In the genomic region with DNA sequence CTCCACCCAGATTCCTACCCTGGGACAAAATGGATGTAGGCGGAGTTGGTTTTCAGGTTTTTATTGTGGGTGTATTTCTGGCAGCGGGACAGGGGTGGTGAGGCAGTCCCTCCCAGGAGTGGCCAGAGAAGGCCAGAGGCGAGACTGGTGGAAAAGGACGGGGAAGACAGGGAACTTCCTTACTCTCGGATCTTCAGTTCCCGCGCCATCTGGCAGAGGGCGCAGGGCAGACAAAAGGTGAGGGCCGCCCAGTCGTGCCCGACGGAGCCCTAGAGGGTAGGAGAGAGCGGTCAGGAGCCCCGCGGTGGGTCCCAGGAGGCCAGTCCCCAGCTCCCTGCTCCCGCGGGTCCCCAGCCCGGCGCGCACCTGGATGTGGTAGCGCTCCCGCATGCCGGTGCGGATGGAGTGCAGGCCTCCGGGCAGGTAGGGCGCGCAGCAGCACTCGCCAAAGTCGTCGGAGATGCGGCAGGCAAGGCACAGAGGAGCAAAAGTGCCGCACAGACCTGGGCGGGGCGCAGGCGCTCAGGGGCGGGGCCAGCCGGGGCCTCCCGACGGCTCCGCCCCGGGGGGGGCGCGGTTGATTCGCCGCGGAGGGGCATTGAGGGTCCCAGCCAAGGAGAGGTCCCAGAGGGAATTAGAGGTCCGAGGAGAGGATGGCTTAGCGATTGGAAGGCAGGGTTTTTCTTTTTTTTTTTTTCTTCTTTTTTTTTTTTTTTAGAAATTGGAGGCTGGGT, we compare ENCODE assay signal across 7 cellular contexts. TPM values are rescaled to one million over a fixed set of nuclear protein-coding genes. Genes with fewer than 3 reads are reported as not detected.
DNase-seq lines count a peak whose midpoint lies in the region; ATAC-seq, FAIRE-seq and TF ChIP-seq lines count a peak whose summit lies in the region.

No MANE protein-coding gene starts in this region.

- DNase-seq in GM13977 (ENCODE audit: low spot score), result peak; percentile 83
- DNase-seq in NCI-H1417 treated with DMSO at 0.1 percent for 48 hours (lab: John Stamatoyannopoulos, UW), result peak; percentile 19
- DNase-seq in T-helper 2 cell treated with Interferon-gamma antibody and Interleukin-4, amounts not matched to agents 5 μg/mL and 100 μg/mL, for 36 hours (ENCODE audit: low spot score), result peak; percentile 58
- DNase-seq in astrocyte of the cerebellum (ENCODE audit: low read depth), result no peak
- peak; percentile 77 for DNase-seq in small intestine

- peaks cover 34% of the 10 kb centered on the region for H3K27me3 Mint-ChIP-seq in T-helper 2 cell treated with Interferon-gamma antibody and Interleukin-4, amounts not matched to agents 5 μg/mL and 100 μg/mL, for 36 hours (ENCODE audit: low read depth)

- no peak for FAIRE-seq in small intestine (lab: Jason Lieb, UNC)

- H3K27ac ChIP-seq in small intestine (ENCODE audit: low read depth in 1 of 2, low read length in 1 of 2), result peak overlapping the region; percentile 30 to 42

- in situ Hi-C loops in GM13977 (cut with MboI; ENCODE audit: low pct_unique_long_range_greater_than_20kb, low sequenced_read_pairs, unreplicated experiment), result no loop called here
- in situ Hi-C loops in astrocyte of the cerebellum (cut with HindIII; ENCODE audit: low sequenced_read_pairs), result no loop called here

- no peak for ATAC-seq in HG03442 (IDR thresholded peaks at IDR 0.05; ENCODE audit: unreplicated experiment)

- WGBS in small intestine, 3 donors, result 2% methylated on average over 45 to 48 of the region's 48 CpGs

- H3K36me3 ChIP-seq in small intestine (ENCODE audit: control insufficient read depth in 2 of 2, insufficient read depth in 2 of 2, low read length in 2 of 2), result no peaks in the 10 kb centered on the region

- no peaks in the 10 kb centered on the region for H3K9me3 Mint-ChIP-seq in T-helper 2 cell treated with Interferon-gamma antibody and Interleukin-4, amounts not matched to agents 5 μg/mL and 100 μg/mL, for 36 hours

- no peaks in the 10 kb centered on the region for H3K36me3 Mint-ChIP-seq in T-helper 2 cell treated with Interferon-gamma antibody and Interleukin-4, amounts not matched to agents 5 μg/mL and 100 μg/mL, for 36 hours (ENCODE audit: low read depth)

- no peaks in the 10 kb centered on the region for H3K27me3 ChIP-seq in small intestine (ENCODE audit: control insufficient read depth in 2 of 2, insufficient read depth in 2 of 2, low read length in 2 of 2)

- H3K4me3 Mint-ChIP-seq in T-helper 2 cell treated with Interferon-gamma antibody and Interleukin-4, amounts not matched to agents 5 μg/mL and 100 μg/mL, for 36 hours, result peak overlapping the region; percentile 57

- H3K9me3 ChIP-seq in small intestine (ENCODE audit: control insufficient read depth, low read depth), result no peaks in the 10 kb centered on the region

- peak overlapping the region; percentile 31 for H3K4me3 ChIP-seq in astrocyte of the cerebellum (ENCODE audit: low read depth, low read length)
- H3K4me3 ChIP-seq in iPS-11a (ENCODE audit: low read depth, low read length), result peak overlapping the region; percentile 59
- H3K4me3 ChIP-seq in small intestine (ENCODE audit: low read depth in 1 of 2, low read length in 2 of 2), result peak overlapping the region in 1 of 2 donors; percentile 42

- peaks cover 4% of the 10 kb centered on the region for H3K4me1 Mint-ChIP-seq in T-helper 2 cell treated with Interferon-gamma antibody and Interleukin-4, amounts not matched to agents 5 μg/mL and 100 μg/mL, for 36 hours (ENCODE audit: low read depth)

- TF ChIP-seq CTCF in GM13977 (IDR thresholded peaks at IDR 0.05; ENCODE audit: extremely low read depth, insufficient read depth, missing control alignments) (peak; percentile 33), astrocyte of the cerebellum (IDR thresholded peaks at IDR 0.05; ENCODE audit: low read depth, low read length, missing control alignments) (peak; percentile 61)

- no peak overlapping the region for H3K27ac Mint-ChIP-seq in T-helper 2 cell treated with Interferon-gamma antibody and Interleukin-4, amounts not matched to agents 5 μg/mL and 100 μg/mL, for 36 hours

- H3K4me1 ChIP-seq in small intestine (ENCODE audit: control insufficient read depth in 2 of 2, insufficient read depth in 1 of 2, low read depth in 1 of 2, low read length in 1 of 2), result no peaks in the 10 kb centered on the region

RNA-seq across cellular contexts. Expression of gene CNFN, which starts 3.0 kb away (rescaled TPM):
- polyA plus RNA-seq in small intestine, result 1 to 10 TPM; 5.8 to 10.0 (median 8.1) TPM

RNA-seq across cellular contexts. Expression of gene LIPE, which starts 40.0 kb away (rescaled TPM):
- polyA plus RNA-seq in small intestine, result 10 to 100 TPM; 10.1 to 40.2 (median 17.3) TPM

RNA-seq across cellular contexts. Expression of gene CXCL17, which starts 55.6 kb away (rescaled TPM):
- polyA plus RNA-seq in small intestine, result 1 to 10 TPM in 2 of 3 donors, under 1 TPM in 1; 0.70 to 1.6 (median 1.1) TPM
